Comparison of ENCODE assay signal across 21 cellular contexts in the genomic region with DNA sequence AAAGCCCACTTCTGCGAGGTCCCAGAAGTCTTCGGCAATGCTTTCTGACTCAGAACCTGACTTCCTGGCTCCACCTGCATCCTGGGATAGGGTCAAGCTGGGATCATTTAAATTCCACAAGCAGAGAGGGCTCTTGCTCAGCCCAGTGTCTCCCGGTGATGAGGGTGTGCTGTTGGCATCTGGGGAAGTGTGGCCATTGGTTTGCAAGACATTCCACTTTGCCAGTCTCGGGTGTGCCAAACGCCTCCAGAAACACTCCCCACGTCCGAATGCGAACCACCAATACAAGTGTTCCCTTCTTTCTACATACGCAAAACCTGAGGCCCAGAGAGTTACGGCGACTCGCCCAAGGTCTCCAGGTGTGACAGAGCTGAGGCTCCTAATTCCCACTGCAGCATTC. TPM values are rescaled to one million over a fixed set of nuclear protein-coding genes. Genes with fewer than 3 reads are reported as not detected.
DNase-seq lines count a peak whose midpoint lies in the region; ATAC-seq and TF ChIP-seq lines count a peak whose summit lies in the region.
"Had no signal": no experiment of that assay in that cellular context is flagged by ENCODE, and none has a peak within 500 bp of the region (broad histone marks: within the 10 kb centered on the region; RNA-seq: fewer than 3 reads in every experiment).

No MANE protein-coding gene starts in this region.

- no peak overlapping the region for H3K4me3 ChIP-seq in astrocyte of the spinal cord (ENCODE audit: low read depth, low read length)

- TF ChIP-seq CTCF in astrocyte of the spinal cord (IDR thresholded peaks at IDR 0.05; ENCODE audit: low read depth, low read length) (no peak), H9 (conservative IDR thresholded peaks at IDR 0.05) (no peak)

- no peak overlapping the region for H2BK120ac ChIP-seq in H9 (ENCODE audit: low read depth, low read length, poor library complexity, severe bottlenecking)

- H3K56ac ChIP-seq in H9 (ENCODE audit: insufficient read length, low read depth, low read length): no peak overlapping the region

- H3K23me2 ChIP-seq in H9 (ENCODE audit: insufficient read length, low read depth, low read length, poor library complexity, severe bottlenecking): no peaks in the 10 kb centered on the region

- in situ Hi-C loops in astrocyte of the spinal cord (cut with HindIII; ENCODE audit: low sequenced_read_pairs): no loop called here

- H3K4me2 ChIP-seq in H9 (ENCODE audit: insufficient read depth, insufficient read length, low read length): no peak overlapping the region
- H3K4me2 ChIP-seq: KMS-11 had no signal

- no peaks in the 10 kb centered on the region for H3K27me3 ChIP-seq in H9 (ENCODE audit: insufficient read depth, low read length)

- H3K4ac ChIP-seq in H9 (ENCODE audit: low read depth, low read length): no peak overlapping the region

- no peak overlapping the region for H2BK20ac ChIP-seq in H9 (ENCODE audit: low read depth, low read length, poor library complexity, severe bottlenecking)

- H3K79me1 ChIP-seq in H9 (ENCODE audit: insufficient read depth, low read depth, low read length, poor library complexity, severe bottlenecking): no peaks in the 10 kb centered on the region

- no peak overlapping the region for H3K27ac ChIP-seq in H9 (ENCODE audit: insufficient read length, low read depth, low read length)
- H3K27ac ChIP-seq: 22Rv1, KMS-11 had no signal

- H2BK15ac ChIP-seq in H9 (ENCODE audit: low read depth, low read length): no peak overlapping the region

- no peak overlapping the region; the same call in 1 of the 2 replicates for H3K14ac ChIP-seq in H9 (ENCODE audit: insufficient read depth, low read length)

- intact Hi-C loops in sciatic nerve (cut with DNase I): no loop called here

- H3K9ac ChIP-seq in H9 (ENCODE audit: extremely low read depth, insufficient read length, low read length): no peak overlapping the region
- H3K9ac ChIP-seq: KMS-11 had no signal

- H4K91ac ChIP-seq in H9 (ENCODE audit: insufficient read length, low read depth, low read length): no peak overlapping the region

- no peak overlapping the region for H3K27ac Mint-ChIP-seq in H9
- H3K27ac Mint-ChIP-seq: B cell, CD14-positive monocyte had no signal

- no peaks in the 10 kb centered on the region for H3K79me2 ChIP-seq in H9 (ENCODE audit: insufficient read depth, low read length)

- H4K5ac ChIP-seq in H9 (ENCODE audit: insufficient read length, low read depth, low read length): no peak overlapping the region

- peak; percentile 1 for DNase-seq in activated naive CD4-positive, alpha-beta T cell treated with anti-CD3 and anti-CD28 coated beads, Interleukin-2, amount 50 U/mL, for 16 hours
- no peak for DNase-seq in activated naive CD4-positive, alpha-beta T cell (lab: John Stamatoyannopoulos, UW)
- DNase-seq in astrocyte of the spinal cord (ENCODE audit: low read depth, low spot score) (peak; percentile 21), iris pigment epithelial cell (ENCODE audit: low read depth) (peak; percentile 38), NCI-H526 treated with DMSO at 0.1 percent for 48 hours (lab: John Stamatoyannopoulos, UW) (no peak), AML-193 (lab: John Stamatoyannopoulos, UW) (no peak), sciatic nerve (ENCODE audit: low spot score) (no peak), H9 (no peak)
- DNase-seq: EL, H7, NCI-H1105, NCI-H2029 treated with DMSO at 0.1 percent for 48 hours, NCI-H345, NCI-H524, NCI-H82 had no signal

- H2BK5ac ChIP-seq in H9 (ENCODE audit: insufficient read length, low read length): no peak overlapping the region

- no peak overlapping the region for H4K8ac ChIP-seq in H9 (replicated peaks; ENCODE audit: insufficient read length, low read depth, low read length)

- H2AFZ ChIP-seq in H9 (ENCODE audit: low read length): no peak overlapping the region

- H3K4me1 ChIP-seq in H9 (ENCODE audit: insufficient read depth, low read length): no peaks in the 10 kb centered on the region

- H3K9me3 ChIP-seq in H9 (ENCODE audit: control insufficient read depth, low read depth, low read length): no peaks in the 10 kb centered on the region

- H3K36me3 Mint-ChIP-seq in H9 (ENCODE audit: insufficient read depth in 1 of 3, low read depth in 3 of 3): no peaks in the 10 kb centered on the region; a peak in 1 of 7 replicates
- H3K36me3 Mint-ChIP-seq: CD14-positive monocyte had no signal

- no peak overlapping the region for H3K18ac ChIP-seq in H9 (ENCODE audit: insufficient read length, low read depth, low read length)

- H2AK5ac ChIP-seq in H9 (ENCODE audit: insufficient read length, low read length): no peak overlapping the region

- no peak overlapping the region for H3T11ph ChIP-seq in H9 (ENCODE audit: low read length)

- no peak overlapping the region for H2BK12ac ChIP-seq in H9 (ENCODE audit: insufficient read length, low read depth, low read length)

- H3K23ac ChIP-seq in H9 (ENCODE audit: insufficient read length, low read depth, low read length): no peak overlapping the region

- H3K27me3 Mint-ChIP-seq in H9 (ENCODE audit: low read depth): no peaks in the 10 kb centered on the region
- H3K27me3 Mint-ChIP-seq: B cell had no signal

- H4K20me1 ChIP-seq in H9 (ENCODE audit: control insufficient read depth, insufficient read depth, insufficient read length): no peaks in the 10 kb centered on the region

- no peak for ATAC-seq in sciatic nerve
- ATAC-seq: Panc1, SK-N-SH treated with all-trans-retinoic acid at 6 μM for 48 hours had no signal

- no peak overlapping the region for H3K4me3 Mint-ChIP-seq in H9
- H3K4me3 Mint-ChIP-seq: B cell, CD14-positive monocyte had no signal

- WGBS in H9 (ENCODE audit: extremely low coverage, insufficient read length, low lambda C conversion rate): no CpG with 5 or more reads among the region's 12 CpGs

- peaks cover 0 to 4% of the 10 kb centered on the region in 2 experiments; a peak in 1 of 4 replicates for H3K4me1 Mint-ChIP-seq in H9
- H3K4me1 Mint-ChIP-seq: B cell, CD14-positive monocyte had no signal

- no peaks in the 10 kb centered on the region for H3K9me3 Mint-ChIP-seq in H9
- H3K9me3 Mint-ChIP-seq: CD14-positive monocyte had no signal

RNA-seq across cellular contexts. Expression of a gene that starts 43.1 kb away (rescaled TPM):
- total RNA-seq in sciatic nerve: not detected
- total RNA-seq in H9 (2021): not detected in 2 replicates
- total RNA-seq: B cell, H7 had no signal

Comparison
In these comparisons a context has a peak if more than half of its experiments do, and no peak if none do; other contexts are left out.
1. DNase-seq: peak in activated naive CD4-positive, alpha-beta T cell treated with anti-CD3 and anti-CD28 coated beads, Interleukin-2, amount 50 U/mL, for 16 hours (single experiment), astrocyte of the spinal cord (single experiment) and iris pigment epithelial cell (single experiment); none in activated naive CD4-positive, alpha-beta T cell (0 of 4), NCI-H526 treated with DMSO at 0.1 percent for 48 hours (single experiment), AML-193 (0 of 2), sciatic nerve (single experiment) and H9 (single experiment).